In the genomic region with DNA sequence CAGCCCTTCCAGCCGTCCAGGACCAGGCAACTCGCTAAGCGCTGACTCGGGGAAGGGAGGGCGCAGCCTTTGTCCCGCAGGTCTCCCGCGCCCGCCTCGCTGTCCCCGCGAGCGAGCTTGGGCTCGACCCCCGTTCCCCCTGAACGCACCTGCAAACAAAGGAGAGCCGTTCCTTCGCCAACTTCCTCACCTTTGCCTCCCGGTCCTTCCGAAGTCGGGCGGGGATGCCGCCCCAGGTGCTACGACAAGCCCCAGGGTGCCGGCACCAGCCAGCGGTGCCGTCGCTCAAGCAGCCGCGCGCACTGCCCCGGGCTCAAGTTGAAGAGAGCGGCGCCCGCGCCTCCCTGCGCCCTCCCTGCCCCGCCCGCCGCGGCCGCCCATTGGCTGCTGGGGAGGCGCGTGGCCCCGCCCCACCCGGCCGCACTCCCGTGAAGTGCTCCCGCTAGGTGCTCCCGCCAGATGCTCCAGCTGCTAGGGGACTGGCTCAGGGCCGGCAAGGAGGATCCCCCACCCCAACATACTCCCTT, we compare ENCODE assay signal across 8 cellular contexts.
A peak's percentile ranks its signal among the peaks of the same experiment; 100 is the strongest.
DNase-seq lines count a peak whose midpoint lies in the region; ATAC-seq and TF ChIP-seq lines count a peak whose summit lies in the region.

No MANE protein-coding gene starts in this region.

- peak; percentile 79 to 82 for ATAC-seq in CD4-positive, CD25-positive, alpha-beta regulatory T cell (ENCODE audit: low read depth in 2 of 2)
- ATAC-seq in GM19452 (IDR thresholded peaks at IDR 0.05; ENCODE audit: unreplicated experiment) (peak; percentile 90), HG03571 (IDR thresholded peaks at IDR 0.05; ENCODE audit: unreplicated experiment) (peak; percentile 82)

- H3K36me3 Mint-ChIP-seq in CD4-positive, CD25-positive, alpha-beta regulatory T cell = peaks cover 3% of the 10 kb centered on the region

- H3K27ac Mint-ChIP-seq in CD4-positive, CD25-positive, alpha-beta regulatory T cell = no peak overlapping the region

- TF ChIP-seq CTCF in sigmoid colon (IDR thresholded peaks at IDR 0.05) = no peak

- H3K4me1 Mint-ChIP-seq in CD4-positive, CD25-positive, alpha-beta regulatory T cell = peaks cover 0 to 16% (median 12%) of the 10 kb centered on the region in 4 donors

- peaks cover 10% of the 10 kb centered on the region for H3K4me1 ChIP-seq in CD4-positive, CD25-positive, alpha-beta regulatory T cell (ENCODE audit: control insufficient read depth, insufficient read depth, low read length, poor library complexity, severe bottlenecking)
- peaks cover 0 to 15% (median 10%) of the 10 kb centered on the region in 4 donors for H3K4me1 ChIP-seq in sigmoid colon

- H3K9me3 ChIP-seq in CD4-positive, CD25-positive, alpha-beta regulatory T cell (ENCODE audit: control insufficient read depth in 2 of 2, low read length in 2 of 2) = no peaks in the 10 kb centered on the region
- no peaks in the 10 kb centered on the region for H3K9me3 ChIP-seq in sigmoid colon

- DNase-seq in CD4-positive, CD25-positive, alpha-beta regulatory T cell = peak in 2 of 3 donors; percentile 9 to 61
- DNase-seq in SHP77 (lab: John Stamatoyannopoulos, UW) = peak; percentile 10 to 66
- DNase-seq in amniotic epithelial cell (ENCODE audit: low read depth) = peak; percentile 36
- peak in 45 of 51 donors; percentile 6 to 85 (median 65) for DNase-seq in hypothalamus (lab: John Stamatoyannopoulos, UW)
- DNase-seq in sigmoid colon = peak; percentile 77
- no peak for DNase-seq in hepatic stellate cell (ENCODE audit: low spot score)

- H3K9me3 Mint-ChIP-seq in CD4-positive, CD25-positive, alpha-beta regulatory T cell = no peaks in the 10 kb centered on the region

- H3K27me3 ChIP-seq in CD4-positive, CD25-positive, alpha-beta regulatory T cell (ENCODE audit: control insufficient read depth, insufficient read depth, low read length) = peaks cover 14% of the 10 kb centered on the region
- H3K27me3 ChIP-seq in sigmoid colon = no peaks in the 10 kb centered on the region

- no peak for TF ChIP-seq EP300 in sigmoid colon (IDR thresholded peaks at IDR 0.05)

- no peak for TF ChIP-seq POLR2A in sigmoid colon (IDR thresholded peaks at IDR 0.05)

- no peaks in the 10 kb centered on the region for H3K36me3 ChIP-seq in CD4-positive, CD25-positive, alpha-beta regulatory T cell (ENCODE audit: control insufficient read depth, insufficient read depth, low read length)
- no peaks in the 10 kb centered on the region for H3K36me3 ChIP-seq in sigmoid colon

- no peak overlapping the region for H3K4me3 ChIP-seq in CD4-positive, CD25-positive, alpha-beta regulatory T cell (ENCODE audit: low read depth, low read length)
- peak overlapping the region in 3 of 4 donors; percentile 14 to 44 (median 39) for H3K4me3 ChIP-seq in sigmoid colon

- intact Hi-C loops in sigmoid colon (cut with DNase I) = no loop called here

- no peak overlapping the region for H3K27ac ChIP-seq in CD4-positive, CD25-positive, alpha-beta regulatory T cell (ENCODE audit: insufficient read depth, low read length, poor library complexity, severe bottlenecking)
- no peak overlapping the region for H3K27ac ChIP-seq in sigmoid colon

- H3K4me3 Mint-ChIP-seq in CD4-positive, CD25-positive, alpha-beta regulatory T cell = peak overlapping the region in 3 of 4 donors; percentile 73 to 80 (median 80)

- 7 to 12% methylated on average over 51 of the region's 51 CpGs for WGBS in sigmoid colon, 2 donors

- H3K27me3 Mint-ChIP-seq in CD4-positive, CD25-positive, alpha-beta regulatory T cell = peaks cover 75% of the 10 kb centered on the region
